1 cellular context compared by ENCODE assay signal in genomic region chr16:82033683-82034300, GRCh38.
TF ChIP-seq lines count a peak whose summit lies in the region.

No MANE protein-coding gene starts in this region.

TF ChIP-seq in GM23338, 12 proteins besides CTCF, POLR2A, EP300 and RAD21:
- TF ChIP-seq CREB1 (CRISPR knock-in tag; IDR thresholded peaks at IDR 0.05; ENCODE audit: low read depth) (no peak), ZNF114 (CRISPR knock-in tag; IDR thresholded peaks at IDR 0.05) (no peak), JUNB (IDR thresholded peaks at IDR 0.05; ENCODE audit: unreplicated experiment) (no peak), EZH2 (IDR thresholded peaks at IDR 0.05; ENCODE audit: low read depth, unreplicated experiment) (no peak), EZH2phosphoT487 (IDR thresholded peaks at IDR 0.05; ENCODE audit: unreplicated experiment) (no peak), POLR2AphosphoS5 (IDR thresholded peaks at IDR 0.05; ENCODE audit: low read depth) (no peak), STAT1 (IDR thresholded peaks at IDR 0.05; ENCODE audit: unreplicated experiment) (no peak), ZNF331 (CRISPR knock-in tag; IDR thresholded peaks at IDR 0.05; ENCODE audit: low read depth) (no peak), NANOG (IDR thresholded peaks at IDR 0.05; ENCODE audit: borderline replicate concordance) (no peak)
- TF ChIP-seq, protein P1, sequence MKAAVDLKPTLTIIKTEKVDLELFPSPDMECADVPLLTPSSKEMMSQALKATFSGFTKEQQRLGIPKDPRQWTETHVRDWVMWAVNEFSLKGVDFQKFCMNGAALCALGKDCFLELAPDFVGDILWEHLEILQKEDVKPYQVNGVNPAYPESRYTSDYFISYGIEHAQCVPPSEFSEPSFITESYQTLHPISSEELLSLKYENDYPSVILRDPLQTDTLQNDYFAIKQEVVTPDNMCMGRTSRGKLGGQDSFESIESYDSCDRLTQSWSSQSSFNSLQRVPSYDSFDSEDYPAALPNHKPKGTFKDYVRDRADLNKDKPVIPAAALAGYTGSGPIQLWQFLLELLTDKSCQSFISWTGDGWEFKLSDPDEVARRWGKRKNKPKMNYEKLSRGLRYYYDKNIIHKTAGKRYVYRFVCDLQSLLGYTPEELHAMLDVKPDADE (IDR thresholded peaks at IDR 0.05) = no peak
- TF ChIP-seq, protein P2, sequence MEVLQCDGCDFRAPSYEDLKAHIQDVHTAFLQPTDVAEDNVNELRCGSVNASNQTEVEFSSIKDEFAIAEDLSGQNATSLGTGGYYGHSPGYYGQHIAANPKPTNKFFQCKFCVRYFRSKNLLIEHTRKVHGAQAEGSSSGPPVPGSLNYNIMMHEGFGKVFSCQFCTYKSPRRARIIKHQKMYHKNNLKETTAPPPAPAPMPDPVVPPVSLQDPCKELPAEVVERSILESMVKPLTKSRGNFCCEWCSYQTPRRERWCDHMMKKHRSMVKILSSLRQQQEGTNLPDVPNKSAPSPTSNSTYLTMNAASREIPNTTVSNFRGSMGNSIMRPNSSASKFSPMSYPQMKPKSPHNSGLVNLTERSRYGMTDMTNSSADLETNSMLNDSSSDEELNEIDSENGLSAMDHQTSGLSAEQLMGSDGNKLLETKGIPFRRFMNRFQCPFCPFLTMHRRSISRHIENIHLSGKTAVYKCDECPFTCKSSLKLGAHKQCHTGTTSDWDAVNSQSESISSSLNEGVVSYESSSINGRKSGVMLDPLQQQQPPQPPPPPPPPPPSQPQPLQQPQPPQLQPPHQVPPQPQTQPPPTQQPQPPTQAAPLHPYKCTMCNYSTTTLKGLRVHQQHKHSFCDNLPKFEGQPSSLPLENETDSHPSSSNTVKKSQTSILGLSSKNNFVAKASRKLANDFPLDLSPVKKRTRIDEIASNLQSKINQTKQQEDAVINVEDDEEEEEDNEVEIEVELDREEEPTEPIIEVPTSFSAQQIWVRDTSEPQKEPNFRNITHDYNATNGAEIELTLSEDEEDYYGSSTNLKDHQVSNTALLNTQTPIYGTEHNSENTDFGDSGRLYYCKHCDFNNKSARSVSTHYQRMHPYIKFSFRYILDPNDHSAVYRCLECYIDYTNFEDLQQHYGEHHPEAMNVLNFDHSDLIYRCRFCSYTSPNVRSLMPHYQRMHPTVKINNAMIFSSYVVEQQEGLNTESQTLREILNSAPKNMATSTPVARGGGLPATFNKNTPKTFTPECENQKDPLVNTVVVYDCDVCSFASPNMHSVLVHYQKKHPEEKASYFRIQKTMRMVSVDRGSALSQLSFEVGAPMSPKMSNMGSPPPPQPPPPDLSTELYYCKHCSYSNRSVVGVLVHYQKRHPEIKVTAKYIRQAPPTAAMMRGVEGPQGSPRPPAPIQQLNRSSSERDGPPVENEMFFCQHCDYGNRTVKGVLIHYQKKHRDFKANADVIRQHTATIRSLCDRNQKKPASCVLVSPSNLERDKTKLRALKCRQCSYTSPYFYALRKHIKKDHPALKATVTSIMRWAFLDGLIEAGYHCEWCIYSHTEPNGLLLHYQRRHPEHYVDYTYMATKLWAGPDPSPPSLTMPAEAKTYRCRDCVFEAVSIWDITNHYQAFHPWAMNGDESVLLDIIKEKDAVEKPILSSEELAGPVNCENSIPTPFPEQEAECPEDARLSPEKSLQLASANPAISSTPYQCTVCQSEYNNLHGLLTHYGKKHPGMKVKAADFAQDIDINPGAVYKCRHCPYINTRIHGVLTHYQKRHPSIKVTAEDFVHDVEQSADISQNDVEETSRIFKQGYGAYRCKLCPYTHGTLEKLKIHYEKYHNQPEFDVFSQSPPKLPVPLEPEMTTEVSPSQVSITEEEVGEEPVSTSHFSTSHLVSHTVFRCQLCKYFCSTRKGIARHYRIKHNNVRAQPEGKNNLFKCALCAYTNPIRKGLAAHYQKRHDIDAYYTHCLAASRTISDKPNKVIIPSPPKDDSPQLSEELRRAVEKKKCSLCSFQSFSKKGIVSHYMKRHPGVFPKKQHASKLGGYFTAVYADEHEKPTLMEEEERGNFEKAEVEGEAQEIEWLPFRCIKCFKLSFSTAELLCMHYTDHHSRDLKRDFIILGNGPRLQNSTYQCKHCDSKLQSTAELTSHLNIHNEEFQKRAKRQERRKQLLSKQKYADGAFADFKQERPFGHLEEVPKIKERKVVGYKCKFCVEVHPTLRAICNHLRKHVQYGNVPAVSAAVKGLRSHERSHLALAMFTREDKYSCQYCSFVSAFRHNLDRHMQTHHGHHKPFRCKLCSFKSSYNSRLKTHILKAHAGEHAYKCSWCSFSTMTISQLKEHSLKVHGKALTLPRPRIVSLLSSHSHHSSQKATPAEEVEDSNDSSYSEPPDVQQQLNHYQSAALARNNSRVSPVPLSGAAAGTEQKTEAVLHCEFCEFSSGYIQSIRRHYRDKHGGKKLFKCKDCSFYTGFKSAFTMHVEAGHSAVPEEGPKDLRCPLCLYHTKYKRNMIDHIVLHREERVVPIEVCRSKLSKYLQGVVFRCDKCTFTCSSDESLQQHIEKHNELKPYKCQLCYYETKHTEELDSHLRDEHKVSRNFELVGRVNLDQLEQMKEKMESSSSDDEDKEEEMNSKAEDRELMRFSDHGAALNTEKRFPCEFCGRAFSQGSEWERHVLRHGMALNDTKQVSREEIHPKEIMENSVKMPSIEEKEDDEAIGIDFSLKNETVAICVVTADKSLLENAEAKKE (CRISPR knock-in tag; IDR thresholded peaks at IDR 0.05) = no peak
- TF ChIP-seq, protein P3, sequence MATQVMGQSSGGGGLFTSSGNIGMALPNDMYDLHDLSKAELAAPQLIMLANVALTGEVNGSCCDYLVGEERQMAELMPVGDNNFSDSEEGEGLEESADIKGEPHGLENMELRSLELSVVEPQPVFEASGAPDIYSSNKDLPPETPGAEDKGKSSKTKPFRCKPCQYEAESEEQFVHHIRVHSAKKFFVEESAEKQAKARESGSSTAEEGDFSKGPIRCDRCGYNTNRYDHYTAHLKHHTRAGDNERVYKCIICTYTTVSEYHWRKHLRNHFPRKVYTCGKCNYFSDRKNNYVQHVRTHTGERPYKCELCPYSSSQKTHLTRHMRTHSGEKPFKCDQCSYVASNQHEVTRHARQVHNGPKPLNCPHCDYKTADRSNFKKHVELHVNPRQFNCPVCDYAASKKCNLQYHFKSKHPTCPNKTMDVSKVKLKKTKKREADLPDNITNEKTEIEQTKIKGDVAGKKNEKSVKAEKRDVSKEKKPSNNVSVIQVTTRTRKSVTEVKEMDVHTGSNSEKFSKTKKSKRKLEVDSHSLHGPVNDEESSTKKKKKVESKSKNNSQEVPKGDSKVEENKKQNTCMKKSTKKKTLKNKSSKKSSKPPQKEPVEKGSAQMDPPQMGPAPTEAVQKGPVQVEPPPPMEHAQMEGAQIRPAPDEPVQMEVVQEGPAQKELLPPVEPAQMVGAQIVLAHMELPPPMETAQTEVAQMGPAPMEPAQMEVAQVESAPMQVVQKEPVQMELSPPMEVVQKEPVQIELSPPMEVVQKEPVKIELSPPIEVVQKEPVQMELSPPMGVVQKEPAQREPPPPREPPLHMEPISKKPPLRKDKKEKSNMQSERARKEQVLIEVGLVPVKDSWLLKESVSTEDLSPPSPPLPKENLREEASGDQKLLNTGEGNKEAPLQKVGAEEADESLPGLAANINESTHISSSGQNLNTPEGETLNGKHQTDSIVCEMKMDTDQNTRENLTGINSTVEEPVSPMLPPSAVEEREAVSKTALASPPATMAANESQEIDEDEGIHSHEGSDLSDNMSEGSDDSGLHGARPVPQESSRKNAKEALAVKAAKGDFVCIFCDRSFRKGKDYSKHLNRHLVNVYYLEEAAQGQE (IDR thresholded peaks at IDR 0.05; ENCODE audit: unreplicated experiment) = no peak
